In genomic region chr6:72246926-72247325, GRCh38 we compare ENCODE assay signal across 15 cellular contexts.
DNase-seq lines count a peak whose midpoint lies in the region; ATAC-seq and TF ChIP-seq lines count a peak whose summit lies in the region.
"Had no signal": no experiment of that assay in that cellular context is flagged by ENCODE, and none has a peak within 500 bp of the region (broad histone marks: within the 10 kb centered on the region; RNA-seq: fewer than 3 reads in every experiment).

No MANE protein-coding gene starts in this region.

- intact Hi-C loops in Right ventricle myocardium superior (cut with DNase I) (no loop called here), OCI-LY7 (cut with micrococcal nuclease; ENCODE audit: unreplicated experiment) (no loop called here)

- no peaks in the 10 kb centered on the region for H3K4me1 Mint-ChIP-seq in T-helper 17 cell
- H3K4me1 Mint-ChIP-seq: stimulated activated effector memory CD8-positive, alpha-beta T cell treated with anti-CD3 and anti-CD28 coated beads, Interleukin-12 subunit alpha, Interleukin-12 subunit beta, amount 100 ng/mL, for 72 hours had no signal

- H3K4me1 ChIP-seq in cardiac muscle cell (ENCODE audit: low read depth) = no peaks in the 10 kb centered on the region
- H3K4me1 ChIP-seq in OCI-LY7 (ENCODE audit: insufficient read depth, low read length, poor library complexity, severe bottlenecking) = no peaks in the 10 kb centered on the region
- H3K4me1 ChIP-seq: prostate gland had no signal

- no peaks in the 10 kb centered on the region for H3K27me3 ChIP-seq in cardiac muscle cell

- no peak overlapping the region for H3K4me2 ChIP-seq in OCI-LY7 (ENCODE audit: low read length)
- H3K4me2 ChIP-seq: KMS-11 had no signal

- no peak overlapping the region for H3K27ac ChIP-seq in cardiac muscle cell
- H3K27ac ChIP-seq in OCI-LY7 (ENCODE audit: low read depth, low read length, poor library complexity, severe bottlenecking) = no peak overlapping the region
- H3K27ac ChIP-seq: KMS-11, prostate gland had no signal

- H3K9me3 ChIP-seq in cardiac muscle cell (ENCODE audit: low read depth) (no peaks in the 10 kb centered on the region), OCI-LY7 (ENCODE audit: low read length) (no peaks in the 10 kb centered on the region), T-helper 17 cell (ENCODE audit: control insufficient read depth, low read length, poor library complexity, severe bottlenecking) (no peaks in the 10 kb centered on the region)
- H3K9me3 ChIP-seq: prostate gland had no signal

- no peak overlapping the region for H2AFZ ChIP-seq in OCI-LY7 (ENCODE audit: low read length)

- H3K4me3 Mint-ChIP-seq in T-helper 17 cell = no peak overlapping the region
- H3K4me3 Mint-ChIP-seq: activated T-cell treated with anti-CD3 and anti-CD28 coated beads, Interleukin-2, amount 50 U/mL, for 4 hours; stimulated activated effector memory CD8-positive, alpha-beta T cell treated with anti-CD3 and anti-CD28 coated beads, Interleukin-12 subunit alpha, Interleukin-12 subunit beta, amount 100 ng/mL, for 72 hours had no signal

- TF ChIP-seq CTCF in cardiac muscle cell (IDR thresholded peaks at IDR 0.05; ENCODE audit: low read depth, low read length) (no peak), OCI-LY7 (conservative IDR thresholded peaks at IDR 0.05; ENCODE audit: low read length) (0 out of 2 replicates have a peak, but pooled peaks have one; percentile 17), epithelial cell of esophagus (IDR thresholded peaks at IDR 0.05; ENCODE audit: insufficient read depth, low read depth, low read length, missing control alignments) (peak; percentile 4)

- H3K27ac Mint-ChIP-seq in T-helper 17 cell = no peak overlapping the region
- H3K27ac Mint-ChIP-seq: stimulated activated effector memory CD8-positive, alpha-beta T cell treated with anti-CD3 and anti-CD28 coated beads, Interleukin-12 subunit alpha, Interleukin-12 subunit beta, amount 100 ng/mL, for 72 hours had no signal

- no peaks in the 10 kb centered on the region for H3K36me3 Mint-ChIP-seq in T-helper 17 cell (ENCODE audit: low read depth)
- H3K36me3 Mint-ChIP-seq: stimulated activated effector memory CD8-positive, alpha-beta T cell treated with anti-CD3 and anti-CD28 coated beads, Interleukin-12 subunit alpha, Interleukin-12 subunit beta, amount 100 ng/mL, for 72 hours had no signal

- H3K27me3 Mint-ChIP-seq in T-helper 17 cell = no peaks in the 10 kb centered on the region

- BruUV-seq in OCI-LY7 (replicated peaks; lab: Mats Ljungman, UMichigan) = no TSS peak

- peak; percentile 6 to 13 for DNase-seq in cardiac muscle cell (ENCODE audit: low read depth in 1 of 2, low spot score in 1 of 2)
- no peak for DNase-seq in Right ventricle myocardium superior
- no peak for DNase-seq in OCI-LY7 (ENCODE audit: low spot score)
- peak; percentile 0 for DNase-seq in epithelial cell of esophagus (ENCODE audit: low read depth)
- no peak for DNase-seq in amygdala (lab: John Stamatoyannopoulos, UW)
- no peak for DNase-seq in T-helper 17 cell
- DNase-seq: activated CD4-positive, alpha-beta T cell treated with anti-CD3 and anti-CD28 coated beads for 1 hour; activated T-cell treated with anti-CD3 and anti-CD28 coated beads, Interleukin-2, amount 50 U/mL, for 4 hours; DND-41; stimulated activated CD4-positive, alpha-beta T cell treated with anti-CD3 and anti-CD28 coated beads, Interleukin-1b, Interleukin-23, amount 100 ng/mL, for 48 hours had no signal

- CTCF ChIA-PET in OCI-LY7 (lab: Charles Lee; ENCODE audit: unreplicated experiment) = no interaction called here

- H3K4me3 ChIP-seq in cardiac muscle cell (no peak overlapping the region), OCI-LY7 (ENCODE audit: low read depth, low read length, poor library complexity, severe bottlenecking) (no peak overlapping the region), epithelial cell of esophagus (ENCODE audit: low read length) (no peak overlapping the region)
- H3K4me3 ChIP-seq: prostate gland had no signal

- no peaks in the 10 kb centered on the region for H3K9me2 ChIP-seq in OCI-LY7 (ENCODE audit: insufficient read depth, low read length)

- POLR2A ChIA-PET in OCI-LY7 (lab: Charles Lee) = interaction anchor here (0.7 to 1.3 kb wide), 2 partner anchors 10 to 93 kb away, joined by 3 to 4 read pairs; no protein-coding TSS in a partner anchor

- H4K20me1 ChIP-seq in OCI-LY7 (ENCODE audit: insufficient read depth, low read length) = no peaks in the 10 kb centered on the region

- H3K79me2 ChIP-seq in OCI-LY7 (ENCODE audit: insufficient read depth, low read depth, low read length) = no peaks in the 10 kb centered on the region

- H3K36me3 ChIP-seq in cardiac muscle cell (no peaks in the 10 kb centered on the region), OCI-LY7 (ENCODE audit: insufficient read depth, low read length) (no peaks in the 10 kb centered on the region)
- H3K36me3 ChIP-seq: prostate gland had no signal

- ATAC-seq in Right ventricle myocardium superior (ENCODE audit: poor library complexity) (no peak), T-helper 17 cell (no peak), GM21717 (IDR thresholded peaks at IDR 0.05; ENCODE audit: unreplicated experiment) (no peak), HG02571 (IDR thresholded peaks at IDR 0.05; ENCODE audit: unreplicated experiment) (no peak)
- ATAC-seq: activated T-cell treated with anti-CD3 and anti-CD28 coated beads, Interleukin-2, amount 50 U/mL, for 4 hours; stimulated activated effector memory CD8-positive, alpha-beta T cell treated with anti-CD3 and anti-CD28 coated beads, Interleukin-12 subunit alpha, Interleukin-12 subunit beta, amount 100 ng/mL, for 72 hours had no signal

Comparison
In these comparisons a context has a peak if more than half of its experiments do, and no peak if none do; other contexts are left out.
1. DNase-seq: peak in cardiac muscle cell (2 of 2) and epithelial cell of esophagus (single experiment); none in Right ventricle myocardium superior (single experiment), OCI-LY7 (single experiment), amygdala (0 of 56) and T-helper 17 cell (0 of 3).